12 cellular contexts compared by ENCODE assay signal in the genomic region with DNA sequence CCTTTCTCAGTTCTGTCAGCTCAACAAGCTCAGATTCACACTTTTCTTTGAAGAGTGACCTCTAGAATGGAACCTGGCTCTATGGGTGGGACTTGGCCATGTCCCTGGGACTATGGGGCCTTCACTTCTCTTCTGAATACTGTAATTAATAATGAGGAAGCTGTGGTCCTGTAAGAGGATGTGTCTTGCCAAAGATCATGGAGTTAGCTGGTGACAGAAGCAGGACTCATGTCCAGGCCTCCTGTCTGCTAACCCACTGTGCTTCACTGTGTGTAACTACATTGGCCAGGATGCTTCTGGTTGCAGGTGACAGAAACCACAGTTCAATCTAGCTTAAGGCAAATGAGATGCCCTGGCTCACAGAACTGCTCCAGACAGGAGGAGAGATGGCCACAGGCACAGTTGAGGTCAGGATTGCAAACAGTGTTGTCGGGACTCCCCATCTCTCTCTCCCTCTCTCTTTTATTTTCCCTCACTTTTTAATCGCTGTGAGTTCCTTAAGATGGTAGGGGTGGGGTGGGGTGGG. TPM values are rescaled to one million over a fixed set of nuclear protein-coding genes. Genes with fewer than 3 reads are reported as not detected.
DNase-seq lines count a peak whose midpoint lies in the region; ATAC-seq and TF ChIP-seq lines count a peak whose summit lies in the region.
"Had no signal": no experiment of that assay in that cellular context is flagged by ENCODE, and none has a peak within 500 bp of the region (broad histone marks: within the 10 kb centered on the region; RNA-seq: fewer than 3 reads in every experiment).

No MANE protein-coding gene starts in this region.

- H3K4me3 Mint-ChIP-seq in effector memory CD8-positive, alpha-beta T cell, result peak overlapping the region; percentile 88 to 89

- peaks cover 16% of the 10 kb centered on the region for H3K36me3 Mint-ChIP-seq in effector memory CD8-positive, alpha-beta T cell (ENCODE audit: insufficient read depth)

- no peak overlapping the region for H3K14ac ChIP-seq in neuronal stem cell (ENCODE audit: low read length)

- no peaks in the 10 kb centered on the region for H3K79me1 ChIP-seq in neuronal stem cell (ENCODE audit: low read depth, low read length)

- peaks cover 0 to 5% of the 10 kb centered on the region in 2 donors for H3K36me3 ChIP-seq in neuronal stem cell (replicated peaks in 1 of 2; ENCODE audit: control insufficient read depth in 2 of 2, insufficient read depth in 2 of 2, low read length in 2 of 2)
- H3K36me3 ChIP-seq: uterus had no signal

- H3K4me2 ChIP-seq in neuronal stem cell (ENCODE audit: insufficient read depth, low read length, poor library complexity, severe bottlenecking), result no peak overlapping the region

- ATAC-seq in effector memory CD8-positive, alpha-beta T cell (replicated peaks), result no peak
- no peak for ATAC-seq in HG02885 (IDR thresholded peaks at IDR 0.05; ENCODE audit: poor library complexity, unreplicated experiment)
- ATAC-seq in HG02870 (IDR thresholded peaks at IDR 0.05; ENCODE audit: unreplicated experiment), result no peak

- H3K9me3 Mint-ChIP-seq in effector memory CD8-positive, alpha-beta T cell, result no peaks in the 10 kb centered on the region

- WGBS in neuronal stem cell (ENCODE audit: extremely low coverage in 2 of 2, insufficient read length in 2 of 2, insufficient replicate concordance in 1 of 2), 2 donors, result no CpG with 5 or more reads among the region's 2 CpGs

- peaks cover 3 to 6% of the 10 kb centered on the region in 2 donors for H3K4me1 ChIP-seq in neuronal stem cell (ENCODE audit: control insufficient read depth in 2 of 2, insufficient read depth in 1 of 2, low read depth in 1 of 2, low read length in 2 of 2)
- H3K4me1 ChIP-seq: uterus had no signal

- H3K9ac ChIP-seq in neuronal stem cell (ENCODE audit: low read depth, low read length, poor library complexity), result no peak overlapping the region

- H3K4ac ChIP-seq in neuronal stem cell (ENCODE audit: low read length), result no peak overlapping the region

- 0 out of 2 replicates have a peak, but pooled peaks have one; percentile 29 for TF ChIP-seq POLR2A in Raji (IDR thresholded peaks at IDR 0.05; ENCODE audit: insufficient read depth, low read depth, low read length)

- no peak overlapping the region for H3K27ac ChIP-seq in neuronal stem cell (replicated peaks; ENCODE audit: low read length)
- H3K27ac ChIP-seq: uterus had no signal

- no peak overlapping the region for H3K4me3 ChIP-seq in neuronal stem cell (ENCODE audit: low read length in 2 of 2)
- H3K4me3 ChIP-seq: uterus had no signal

- H3K23ac ChIP-seq in neuronal stem cell (ENCODE audit: low read depth, low read length, poor library complexity), result no peak overlapping the region

- H3K27ac Mint-ChIP-seq in effector memory CD8-positive, alpha-beta T cell, result peak overlapping the region in 1 of 2 donors; percentile 92

- no peaks in the 10 kb centered on the region for H3K9me3 ChIP-seq in neuronal stem cell (replicated peaks in 1 of 2; ENCODE audit: control insufficient read depth in 2 of 2, insufficient read depth in 1 of 2, low read depth in 1 of 2, low read length in 2 of 2)
- H3K9me3 ChIP-seq: uterus had no signal

- no peak overlapping the region for H3K18ac ChIP-seq in neuronal stem cell (ENCODE audit: low read length)

- peak; percentile 2 for DNase-seq in stimulated activated CD4-positive, alpha-beta T cell treated with anti-CD3 and anti-CD28 coated beads, Interleukin-1b, Interleukin-23, amount 100 ng/mL, for 48 hours
- DNase-seq in stimulated activated CD4-positive, alpha-beta T cell treated with anti-CD3 and anti-CD28 coated beads, Interleukin-12 subunit alpha, Interleukin-12 subunit beta, amount 100 ng/mL, for 4 hours, result no peak
- DNase-seq in effector memory CD8-positive, alpha-beta T cell, result no peak
- DNase-seq in cerebellum (ENCODE audit: low spot score) (no peak), neuronal stem cell (ENCODE audit: low spot score) (no peak)
- DNase-seq: GDM1; NCI-H187 treated with DMSO at 0.1 percent for 48 hours; NK-92 treated with Interleukin-12 subunit alpha and Interleukin-12 subunit beta, amount 100 ng/mL, for 24 hours; uterus had no signal

- no peak overlapping the region for H2BK15ac ChIP-seq in neuronal stem cell (ENCODE audit: low read length)

- H2BK12ac ChIP-seq in neuronal stem cell (ENCODE audit: low read length), result no peak overlapping the region

- no peak overlapping the region for H2AK5ac ChIP-seq in neuronal stem cell (ENCODE audit: low read depth, low read length)

- H3K4me1 Mint-ChIP-seq in effector memory CD8-positive, alpha-beta T cell (ENCODE audit: low read depth in 2 of 2), result peaks cover 29 to 33% of the 10 kb centered on the region in 2 donors

- no peak overlapping the region for H2BK120ac ChIP-seq in neuronal stem cell (ENCODE audit: low read depth, low read length)

- no peak overlapping the region for H2AFZ ChIP-seq in neuronal stem cell (ENCODE audit: low read length)

- no peaks in the 10 kb centered on the region for H3K27me3 Mint-ChIP-seq in effector memory CD8-positive, alpha-beta T cell

- no peak overlapping the region for H2BK5ac ChIP-seq in neuronal stem cell (ENCODE audit: low read length)

- no peak overlapping the region for H4K91ac ChIP-seq in neuronal stem cell (ENCODE audit: low read depth, low read length, poor library complexity)

- H4K8ac ChIP-seq in neuronal stem cell (ENCODE audit: low read depth, low read length), result no peak overlapping the region

- no peaks in the 10 kb centered on the region for H3K27me3 ChIP-seq in neuronal stem cell (ENCODE audit: control insufficient read depth in 3 of 3, insufficient read depth in 3 of 3, low read depth in 1 of 3, low read length in 3 of 3)
- H3K27me3 ChIP-seq: uterus had no signal

RNA-seq across cellular contexts. Expression of a gene that starts 3.1 kb away (rescaled TPM):
- 28.9 TPM for total RNA-seq in cerebellum
- 13.4 TPM for polyA plus RNA-seq in neuronal stem cell (2013, experiment 1 of 2)
- polyA plus RNA-seq in neuronal stem cell (2013, experiment 2 of 2), result 13.9 TPM
